In genomic region chr11:20551096-20551495, GRCh38 we compare ENCODE assay signal across 8 cellular contexts. TPM values are rescaled to one million over a fixed set of nuclear protein-coding genes. Genes with fewer than 3 reads are reported as not detected.
"Had no signal": no experiment of that assay in that cellular context is flagged by ENCODE, and none has a peak within 500 bp of the region (broad histone marks: within the 10 kb centered on the region; RNA-seq: fewer than 3 reads in every experiment).

No MANE protein-coding gene starts in this region.

- H3K4me3 Mint-ChIP-seq: IgD-negative memory B cell had no signal

- H3K27me3 Mint-ChIP-seq: IgD-negative memory B cell had no signal

- H3K4me3 ChIP-seq: K562 had no signal

- H3K4me1 Mint-ChIP-seq: IgD-negative memory B cell had no signal

- DNase-seq: IMR-90, KBM-7 had no signal

- ATAC-seq: HepG2, K562 had no signal

- H3K27ac Mint-ChIP-seq: IgD-negative memory B cell had no signal

- H3K36me3 Mint-ChIP-seq: IgD-negative memory B cell had no signal

- H3K27ac ChIP-seq: HL-60 had no signal

RNA-seq across cellular contexts. Expression of gene SLC6A5, which starts 48.3 kb away (rescaled TPM):
- total RNA-seq: HepG2, HT-29, HT1080, IMR-90, K562 had no signal
- polyA plus RNA-seq: HepG2, IgD-negative memory B cell, IMR-90 had no signal
